9 cellular contexts compared by ENCODE assay signal in the genomic region with DNA sequence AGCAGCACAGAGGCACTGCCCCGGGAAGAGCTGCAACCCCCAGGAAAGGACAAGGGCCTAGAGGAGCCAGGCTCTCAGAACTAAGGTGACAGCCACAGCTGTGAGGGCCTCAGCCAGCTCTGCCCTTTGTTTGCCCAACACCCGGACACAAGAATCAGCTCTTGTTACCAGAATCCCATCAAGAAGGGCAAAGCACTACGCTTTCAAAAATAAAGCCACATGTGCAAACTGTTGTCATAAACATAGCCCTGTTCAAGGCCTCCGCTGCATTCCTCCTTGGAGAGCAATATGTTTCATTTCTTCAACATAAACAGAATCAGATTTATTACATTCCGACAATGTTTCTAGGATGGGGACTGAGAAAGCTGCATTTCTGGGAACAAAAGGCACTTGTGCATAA.
A peak's percentile ranks its signal among the peaks of the same experiment; 100 is the strongest.
DNase-seq lines count a peak whose midpoint lies in the region; ATAC-seq and TF ChIP-seq lines count a peak whose summit lies in the region.
"Had no signal": no experiment of that assay in that cellular context is flagged by ENCODE, and none has a peak within 500 bp of the region (broad histone marks: within the 10 kb centered on the region; RNA-seq: fewer than 3 reads in every experiment).

No MANE protein-coding gene starts in this region.

- H3K9me3 ChIP-seq in WERI-Rb-1 (ENCODE audit: severe bottlenecking) (no peaks in the 10 kb centered on the region), gastroesophageal sphincter (no peaks in the 10 kb centered on the region), ovary (no peaks in the 10 kb centered on the region)
- no peaks in the 10 kb centered on the region for H3K9me3 ChIP-seq in naive thymus-derived CD4-positive, alpha-beta T cell (ENCODE audit: control insufficient read depth in 2 of 3, low read length in 3 of 3)

- H3K4me3 ChIP-seq in WERI-Rb-1 (ENCODE audit: low read depth, low read length) (no peak overlapping the region), gastroesophageal sphincter (peak overlapping the region in 1 of 2 donors; percentile 35), ovary (peak overlapping the region; percentile 15)
- H3K4me3 ChIP-seq in naive thymus-derived CD4-positive, alpha-beta T cell (ENCODE audit: low read length) = no peak overlapping the region

- 17 to 21% methylated on average over 3 to 5 of the region's 5 CpGs for WGBS in gastroesophageal sphincter (ENCODE audit: low coverage in 1 of 2), 2 donors
- 3 to 22% (median 6%) methylated on average over 5 of the region's 5 CpGs for WGBS in ovary, 3 donors

- CTCF ChIA-PET in naive thymus-derived CD4-positive, alpha-beta T cell (lab: Charles Lee) = no interaction called here

- no peaks in the 10 kb centered on the region for H3K9me3 Mint-ChIP-seq in naive thymus-derived CD4-positive, alpha-beta T cell
- H3K9me3 Mint-ChIP-seq: CD8-positive, alpha-beta memory T cell had no signal

- H3K27ac ChIP-seq in WERI-Rb-1 = peak overlapping the region; percentile 75
- peak overlapping the region; percentile 69 to 91 (median 90) for H3K27ac ChIP-seq in gastroesophageal sphincter
- peak overlapping the region; percentile 67 to 80 for H3K27ac ChIP-seq in ovary
- no peak overlapping the region for H3K27ac ChIP-seq in naive thymus-derived CD4-positive, alpha-beta T cell (ENCODE audit: low read depth, low read length)

- ATAC-seq in gastroesophageal sphincter = no peak
- no peak for ATAC-seq in GM21529 (IDR thresholded peaks at IDR 0.05; ENCODE audit: unreplicated experiment)
- no peak for ATAC-seq in HG03378 (IDR thresholded peaks at IDR 0.05; ENCODE audit: unreplicated experiment)
- no peak for ATAC-seq in naive thymus-derived CD4-positive, alpha-beta T cell

- H3K27me3 ChIP-seq in WERI-Rb-1 (ENCODE audit: insufficient read depth, low read depth, severe bottlenecking) (no peaks in the 10 kb centered on the region), gastroesophageal sphincter (no peaks in the 10 kb centered on the region), ovary (no peaks in the 10 kb centered on the region)
- H3K27me3 ChIP-seq in naive thymus-derived CD4-positive, alpha-beta T cell (ENCODE audit: control insufficient read depth in 2 of 2, insufficient read depth in 2 of 2, low read length in 2 of 2) = no peaks in the 10 kb centered on the region

- TF ChIP-seq EP300 in gastroesophageal sphincter (IDR thresholded peaks at IDR 0.05) (no peak), ovary (IDR thresholded peaks at IDR 0.05) (no peak)

- no peak overlapping the region for H3K4me3 Mint-ChIP-seq in naive thymus-derived CD4-positive, alpha-beta T cell

- peaks cover 0 to 7% (median 0%) of the 10 kb centered on the region in 5 donors for H3K36me3 Mint-ChIP-seq in naive thymus-derived CD4-positive, alpha-beta T cell

- DNase-seq in AG08395 (ENCODE audit: low spot score) (peak; percentile 52), WERI-Rb-1 (no peak), ovary (peak in 1 of 5 donors; percentile 52), NCI-H187 (lab: John Stamatoyannopoulos, UW) (no peak)
- no peak for DNase-seq in naive thymus-derived CD4-positive, alpha-beta T cell
- DNase-seq: CD8-positive, alpha-beta memory T cell had no signal

- H3K27ac Mint-ChIP-seq in naive thymus-derived CD4-positive, alpha-beta T cell = peak overlapping the region in 4 of 9 donors; percentile 51 to 67 (median 63)

- peaks cover 42 to 94% (median 83%) of the 10 kb centered on the region in 7 donors for H3K4me1 Mint-ChIP-seq in naive thymus-derived CD4-positive, alpha-beta T cell

- H3K27me3 Mint-ChIP-seq in naive thymus-derived CD4-positive, alpha-beta T cell = no peaks in the 10 kb centered on the region
- H3K27me3 Mint-ChIP-seq: CD8-positive, alpha-beta memory T cell had no signal

- intact Hi-C loops in ovary (cut with DNase I) = no loop called here
- intact Hi-C loops in naive thymus-derived CD4-positive, alpha-beta T cell (cut with micrococcal nuclease) = no loop called here

- POLR2A ChIA-PET in naive thymus-derived CD4-positive, alpha-beta T cell (lab: Charles Lee) = no interaction called here

- peaks cover 61% of the 10 kb centered on the region for H3K36me3 ChIP-seq in WERI-Rb-1
- H3K36me3 ChIP-seq in gastroesophageal sphincter = no peaks in the 10 kb centered on the region
- H3K36me3 ChIP-seq in ovary = no peaks in the 10 kb centered on the region
- peaks cover 0 to 16% (median 0%) of the 10 kb centered on the region in 3 experiments for H3K36me3 ChIP-seq in naive thymus-derived CD4-positive, alpha-beta T cell (ENCODE audit: control insufficient read depth in 2 of 3, insufficient read depth in 3 of 3, low read length in 3 of 3)

- no peak for TF ChIP-seq CTCF in WERI-Rb-1 (IDR thresholded peaks at IDR 0.05; ENCODE audit: low read depth, low read length)
- no peak for TF ChIP-seq CTCF in gastroesophageal sphincter (IDR thresholded peaks at IDR 0.05)
- TF ChIP-seq CTCF in ovary (IDR thresholded peaks at IDR 0.05) = no peak

- no peak for TF ChIP-seq POLR2A in gastroesophageal sphincter (IDR thresholded peaks at IDR 0.05)
- no peak for TF ChIP-seq POLR2A in ovary (IDR thresholded peaks at IDR 0.05)

- H3K4me1 ChIP-seq in gastroesophageal sphincter = peaks cover 0 to 94% (median 67%) of the 10 kb centered on the region in 3 donors
- H3K4me1 ChIP-seq in ovary (ENCODE audit: insufficient read depth) = peaks cover 65% of the 10 kb centered on the region
- peaks cover 0 to 30% of the 10 kb centered on the region in 2 donors for H3K4me1 ChIP-seq in naive thymus-derived CD4-positive, alpha-beta T cell (ENCODE audit: control insufficient read depth in 2 of 2, insufficient read depth in 2 of 2, low read length in 2 of 2)
